Comparison of ENCODE assay signal across 8 cellular contexts in the genomic region with DNA sequence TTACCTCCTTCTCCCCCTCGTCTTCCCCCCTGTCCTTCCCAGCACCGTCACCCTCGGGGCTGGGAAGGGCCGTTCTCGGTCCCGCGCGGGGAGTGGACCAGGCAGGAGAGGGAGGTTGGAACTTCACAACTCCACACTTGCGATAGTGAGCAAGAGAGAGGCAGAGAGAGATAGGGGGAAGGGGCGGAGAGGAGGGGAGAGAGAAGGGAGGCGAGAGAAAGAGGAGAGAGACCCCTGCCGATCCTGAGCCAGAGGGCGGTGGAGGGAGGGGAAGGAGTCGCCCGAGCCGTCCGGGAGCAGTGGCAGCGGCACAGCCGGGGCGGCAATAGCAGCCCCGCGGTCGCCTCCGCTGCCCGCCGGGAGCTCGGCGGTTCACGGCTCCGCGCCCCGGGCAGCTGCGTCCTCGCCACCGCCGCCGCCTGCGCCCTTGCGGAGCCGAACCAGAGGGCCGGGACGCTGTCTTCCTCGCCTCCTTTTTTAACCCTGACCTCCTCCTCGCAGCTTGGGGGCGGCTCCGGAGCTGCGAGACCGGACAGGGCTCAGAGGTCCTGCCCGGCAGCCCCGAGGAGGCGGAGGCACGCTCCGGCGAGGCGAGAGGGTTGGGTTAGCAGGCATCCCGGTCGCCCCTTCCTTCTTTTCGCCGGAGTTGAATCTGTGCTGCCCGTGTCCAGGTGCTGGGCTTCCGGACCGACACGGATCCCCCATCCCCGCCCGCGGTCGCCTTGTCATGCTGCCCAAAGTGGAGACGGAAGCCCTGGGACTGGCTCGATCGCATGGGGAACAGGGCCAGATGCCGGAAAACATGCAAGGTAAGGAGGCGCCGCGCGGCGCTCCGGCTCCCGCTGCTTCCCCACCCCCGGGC. TPM values are rescaled to one million over a fixed set of nuclear protein-coding genes. Genes with fewer than 3 reads are reported as not detected.
A peak's percentile ranks its signal among the peaks of the same experiment; 100 is the strongest.
DNase-seq lines count a peak whose midpoint lies in the region; ATAC-seq and TF ChIP-seq lines count a peak whose summit lies in the region.

No MANE protein-coding gene starts in this region.

- no peaks in the 10 kb centered on the region for H3K36me3 ChIP-seq in OCI-LY3 (replicated peaks; ENCODE audit: low read depth, low read length)

- no peaks in the 10 kb centered on the region for H3K9me3 Mint-ChIP-seq in mesothelial cell of epicardium

- DNase-seq in AG04449 (ENCODE audit: low read depth, low spot score): no peak
- DNase-seq in GM13976 (ENCODE audit: low spot score): peak; percentile 67
- DNase-seq in dorsolateral prefrontal cortex: no peak
- DNase-seq in mesothelial cell of epicardium (ENCODE audit: low spot score in 2 of 2, unreplicated experiment in 2 of 2): peak in 1 of 2 experiments; percentile 60
- no peak for DNase-seq in GM19238 (ENCODE audit: insufficient read length, low spot score)
- DNase-seq in NCI-H1048 (lab: John Stamatoyannopoulos, UW): no peak

- intact Hi-C loops in dorsolateral prefrontal cortex (cut with DNase I): no loop called here

- CTCF ChIA-PET in AG04449 (lab: Yijun Ruan, JAX): interaction anchor here (1.5 to 2.6 kb wide), 2 partner anchors 11 to 355 kb away, joined by 3 to 9 read pairs; no protein-coding TSS in a partner anchor

- in situ Hi-C loops in GM13976 (cut with MboI; ENCODE audit: low sequenced_read_pairs, unreplicated experiment): no loop called here

- peaks cover 25% of the 10 kb centered on the region for H3K27me3 ChIP-seq in OCI-LY3 (ENCODE audit: low read depth, low read length)
- H3K27me3 ChIP-seq in dorsolateral prefrontal cortex: peaks cover 23 to 100% (median 100%) of the 10 kb centered on the region in 45 donors

- peaks cover 21% of the 10 kb centered on the region for H3K4me1 Mint-ChIP-seq in mesothelial cell of epicardium

- H3K4me2 ChIP-seq in OCI-LY3 (ENCODE audit: low read length): peak overlapping the region; percentile 65

- no peak for ATAC-seq in HG02571 (IDR thresholded peaks at IDR 0.05; ENCODE audit: unreplicated experiment)

- no peak overlapping the region for H3K9ac ChIP-seq in OCI-LY3 (ENCODE audit: low read length)

- no peak overlapping the region for H3K27ac Mint-ChIP-seq in mesothelial cell of epicardium

- H3K27ac ChIP-seq in OCI-LY3 (ENCODE audit: low read length): no peak overlapping the region
- H3K27ac ChIP-seq in dorsolateral prefrontal cortex: no peak overlapping the region

- peaks cover 48% of the 10 kb centered on the region for H3K27me3 Mint-ChIP-seq in mesothelial cell of epicardium (ENCODE audit: low read depth)

- H2AFZ ChIP-seq in OCI-LY3 (ENCODE audit: low read depth, low read length): no peak overlapping the region

- no peaks in the 10 kb centered on the region for H3K36me3 Mint-ChIP-seq in mesothelial cell of epicardium

- H3K4me3 Mint-ChIP-seq in mesothelial cell of epicardium: peak overlapping the region; percentile 70

- no peaks in the 10 kb centered on the region for H4K20me1 ChIP-seq in OCI-LY3 (ENCODE audit: insufficient read depth, low read length)

- no peak for TF ChIP-seq CTCF in AG04449 (IDR thresholded peaks at IDR 0.05; ENCODE audit: insufficient read depth, low read length, missing control alignments)
- TF ChIP-seq CTCF in GM13976 (IDR thresholded peaks at IDR 0.05; ENCODE audit: borderline replicate concordance, control extremely low read depth, extremely low read depth, insufficient read depth, missing control alignments): no peak
- TF ChIP-seq CTCF in OCI-LY3 (IDR thresholded peaks at IDR 0.05; ENCODE audit: low read depth, low read length): no peak
- TF ChIP-seq CTCF in dorsolateral prefrontal cortex (IDR thresholded peaks at IDR 0.05 in 54 of 56, conservative IDR thresholded peaks at IDR 0.05 in 2 of 56; ENCODE audit: low read depth in 1 of 56, partially characterized antibody in 56 of 56): no peak
- TF ChIP-seq CTCF in mesothelial cell of epicardium (IDR thresholded peaks at IDR 0.05; ENCODE audit: unreplicated experiment): no peak

- H3K79me2 ChIP-seq in OCI-LY3 (ENCODE audit: low read length): no peaks in the 10 kb centered on the region

- H3K4me3 ChIP-seq in AG04449 (ENCODE audit: low read depth, low read length) (peak overlapping the region; percentile 59), OCI-LY3 (ENCODE audit: low read length) (peak overlapping the region; percentile 70), dorsolateral prefrontal cortex (peak overlapping the region; percentile 10 to 67 (median 44))

- POLR2A ChIA-PET in AG04449 (lab: Yijun Ruan, JAX): interaction anchor here (0.7 kb wide), 1 partner anchor 459 kb away, joined by 3 read pairs; no protein-coding TSS in a partner anchor

- no peaks in the 10 kb centered on the region for H3K4me1 ChIP-seq in OCI-LY3 (ENCODE audit: low read length)

- no peaks in the 10 kb centered on the region for H3K9me3 ChIP-seq in OCI-LY3 (ENCODE audit: insufficient read depth, low read length)

RNA-seq across cellular contexts. Expression of a gene that starts 11.7 kb away (rescaled TPM):
- total RNA-seq in dorsolateral prefrontal cortex: 1 to 10 TPM in 1 of 120 experiments, under 1 TPM in 45, not detected in 74; 0.10 to 1.0 (median 0.22) TPM
- 0.25 to 1.2 TPM (median 0.38 TPM) in 3 replicates for total RNA-seq in mesothelial cell of epicardium
